ENCODE assay signal across 8 cellular contexts in genomic region chr6:85449388-85449817, GRCh38. TPM values are rescaled to one million over a fixed set of nuclear protein-coding genes. Genes with fewer than 3 reads are reported as not detected.
DNase-seq lines count a peak whose midpoint lies in the region; ATAC-seq and TF ChIP-seq lines count a peak whose summit lies in the region.

No MANE protein-coding gene starts in this region.

- peak overlapping the region; percentile 20 to 93 (median 80) for H3K27ac Mint-ChIP-seq in CD8-positive, alpha-beta memory T cell
- H3K27ac Mint-ChIP-seq in activated T-helper 17 cell treated with anti-CD3 and anti-CD28 coated beads, Interleukin-2, amount 50 U/mL, for 72 hours: no peak overlapping the region

- no peak for TF ChIP-seq EP300 in gastroesophageal sphincter (IDR thresholded peaks at IDR 0.05)

- peaks cover 0 to 23% (median 0%) of the 10 kb centered on the region in 3 donors for H3K36me3 Mint-ChIP-seq in CD8-positive, alpha-beta memory T cell
- H3K36me3 Mint-ChIP-seq in activated T-helper 17 cell treated with anti-CD3 and anti-CD28 coated beads, Interleukin-2, amount 50 U/mL, for 72 hours (ENCODE audit: low read depth): peaks cover 29% of the 10 kb centered on the region

- peak overlapping the region; percentile 84 to 97 (median 95) for H3K4me3 Mint-ChIP-seq in CD8-positive, alpha-beta memory T cell
- H3K4me3 Mint-ChIP-seq in activated T-helper 17 cell treated with anti-CD3 and anti-CD28 coated beads, Interleukin-2, amount 50 U/mL, for 72 hours: peak overlapping the region; percentile 90

- POLR2A ChIA-PET in CD8-positive, alpha-beta memory T cell (lab: Charles Lee): interaction anchor here (0.7 to 2.6 kb wide), 8 partner anchors 9 to 194 kb away, joined by 3 to 27 read pairs (median 8); partner anchors contain the start of gene SYNCRIP

- H3K27me3 ChIP-seq in CD8-positive, alpha-beta memory T cell (ENCODE audit: insufficient read depth, low read length, poor library complexity, severe bottlenecking): peaks cover 13% of the 10 kb centered on the region
- H3K27me3 ChIP-seq in gastroesophageal sphincter (peaks cover 11% of the 10 kb centered on the region), parathyroid adenoma (ENCODE audit: control insufficient read depth, insufficient read depth, low read length) (no peaks in the 10 kb centered on the region)

- WGBS in gastroesophageal sphincter (ENCODE audit: low coverage in 1 of 2), 2 donors: 0% methylated on average over 8 to 11 of the region's 24 CpGs

- H3K27me3 Mint-ChIP-seq in CD8-positive, alpha-beta memory T cell: peaks cover 29 to 38% of the 10 kb centered on the region in 2 donors
- H3K27me3 Mint-ChIP-seq in activated T-helper 17 cell treated with anti-CD3 and anti-CD28 coated beads, Interleukin-2, amount 50 U/mL, for 72 hours: peaks cover 60% of the 10 kb centered on the region

- TF ChIP-seq POLR2A in gastroesophageal sphincter (IDR thresholded peaks at IDR 0.05): no peak

- peak overlapping the region; percentile 85 for H2AFZ ChIP-seq in parathyroid adenoma

- no peaks in the 10 kb centered on the region for H3K79me2 ChIP-seq in parathyroid adenoma

- CTCF ChIA-PET in CD8-positive, alpha-beta memory T cell (lab: Charles Lee): interaction anchor here (1.0 to 11.7 kb wide), 11 partner anchors 9 to 95 kb away, joined by 3 to 115 read pairs (median 5); no protein-coding TSS in a partner anchor

- H3K9me3 ChIP-seq in CD8-positive, alpha-beta memory T cell (ENCODE audit: low read length): no peaks in the 10 kb centered on the region
- H3K9me3 ChIP-seq in gastroesophageal sphincter (no peaks in the 10 kb centered on the region), parathyroid adenoma (ENCODE audit: control insufficient read depth, low read length) (no peaks in the 10 kb centered on the region)

- H3K4me3 ChIP-seq in CD8-positive, alpha-beta memory T cell (ENCODE audit: low read length): peak overlapping the region; percentile 64
- H3K4me3 ChIP-seq in gastroesophageal sphincter (peak overlapping the region; percentile 66 to 75), parathyroid adenoma (ENCODE audit: low read depth, low read length) (peak overlapping the region; percentile 52)

- ATAC-seq in HG03575 (IDR thresholded peaks at IDR 0.05; ENCODE audit: extremely low read depth, insufficient number of reproducible peaks, low FRiP score, unreplicated experiment): peak; percentile 71
- peak; percentile 83 for ATAC-seq in activated T-helper 17 cell treated with anti-CD3 and anti-CD28 coated beads, Interleukin-2, amount 50 U/mL, for 72 hours (replicated peaks)
- ATAC-seq in gastroesophageal sphincter: peak; percentile 57

- no peak overlapping the region for H3K9ac ChIP-seq in parathyroid adenoma

- H3K27ac ChIP-seq in CD8-positive, alpha-beta memory T cell (ENCODE audit: low read depth, low read length): peak overlapping the region; percentile 58
- H3K27ac ChIP-seq in gastroesophageal sphincter: peak overlapping the region; percentile 64 to 92 (median 86)
- H3K27ac ChIP-seq in parathyroid adenoma: no peak overlapping the region

- H3K4me2 ChIP-seq in parathyroid adenoma (ENCODE audit: low read length): peak overlapping the region; percentile 82

- peaks cover 25% of the 10 kb centered on the region for H3K4me1 ChIP-seq in CD8-positive, alpha-beta memory T cell (ENCODE audit: insufficient read depth, low read length)
- H3K4me1 ChIP-seq in gastroesophageal sphincter: peaks cover 0 to 52% (median 7%) of the 10 kb centered on the region in 3 donors
- no peaks in the 10 kb centered on the region for H3K4me1 ChIP-seq in parathyroid adenoma

- no peak for TF ChIP-seq CTCF in GM20000 (IDR thresholded peaks at IDR 0.05; ENCODE audit: extremely low read depth, missing control alignments)
- TF ChIP-seq CTCF in gastroesophageal sphincter (IDR thresholded peaks at IDR 0.05): no peak
- TF ChIP-seq CTCF in parathyroid adenoma (IDR thresholded peaks at IDR 0.05): no peak

- no peaks in the 10 kb centered on the region for H3K9me3 Mint-ChIP-seq in CD8-positive, alpha-beta memory T cell
- H3K9me3 Mint-ChIP-seq in activated T-helper 17 cell treated with anti-CD3 and anti-CD28 coated beads, Interleukin-2, amount 50 U/mL, for 72 hours: no peaks in the 10 kb centered on the region

- no peaks in the 10 kb centered on the region for H3K36me3 ChIP-seq in CD8-positive, alpha-beta memory T cell (ENCODE audit: insufficient read depth, low read length)
- H3K36me3 ChIP-seq in gastroesophageal sphincter (no peaks in the 10 kb centered on the region), parathyroid adenoma (ENCODE audit: control insufficient read depth, insufficient read depth, low read length) (no peaks in the 10 kb centered on the region)

- peaks cover 54 to 65% (median 61%) of the 10 kb centered on the region in 3 donors for H3K4me1 Mint-ChIP-seq in CD8-positive, alpha-beta memory T cell
- H3K4me1 Mint-ChIP-seq in activated T-helper 17 cell treated with anti-CD3 and anti-CD28 coated beads, Interleukin-2, amount 50 U/mL, for 72 hours: peaks cover 9% of the 10 kb centered on the region

- DNase-seq in CD8-positive, alpha-beta memory T cell: peak in 3 of 5 donors; percentile 48 to 77 (median 69)
- peak; percentile 87 for DNase-seq in GM20000 (ENCODE audit: low spot score)
- DNase-seq in MV-4-11 (lab: John Stamatoyannopoulos, UW): no peak
- no peak for DNase-seq in activated CD4-positive, CD25-positive, alpha-beta regulatory T cell (lab: John Stamatoyannopoulos, UW)

RNA-seq across cellular contexts. Expression of gene NT5E, which starts 0.5 kb away (rescaled TPM):
- 10 to 100 TPM; 14.8 to 15.4 TPM for total RNA-seq in CD8-positive, alpha-beta memory T cell
- 32.7 TPM for polyA plus RNA-seq in CD8-positive, alpha-beta memory T cell
- total RNA-seq in activated T-helper 17 cell treated with anti-CD3 and anti-CD28 coated beads, Interleukin-2, amount 50 U/mL, for 72 hours: 10 to 100 TPM in 1 of 2 donors, 1 to 10 TPM in 1; 1.2 to 10.5 TPM
- total RNA-seq in gastroesophageal sphincter: 10 to 100 TPM; 18.7 to 26.1 (median 23.2) TPM

Comparison
In these comparisons a context has a peak if more than half of its experiments do, and no peak if none do; other contexts are left out.
1. DNase-seq: peak in CD8-positive, alpha-beta memory T cell (3 of 5) and GM20000 (single experiment); none in MV-4-11 (single experiment) and activated CD4-positive, CD25-positive, alpha-beta regulatory T cell (0 of 4).
2. Peak in every context shown above with its lines, with median percentiles within 50 percentile points of each other: H3K4me3 ChIP-seq and ATAC-seq.